8 cellular contexts compared by ENCODE assay signal in genomic region chr10:110867011-110867806, GRCh38. TPM values are rescaled to one million over a fixed set of nuclear protein-coding genes. Genes with fewer than 3 reads are reported as not detected.
DNase-seq lines count a peak whose midpoint lies in the region; ATAC-seq and TF ChIP-seq lines count a peak whose summit lies in the region.
"Not testable (repeated sequence)": the region's sequence is repeated elsewhere in the genome, so short reads cannot be mapped to it uniquely, and the experiment has no call there.

No MANE protein-coding gene starts in this region.

- intact Hi-C loops in sigmoid colon (cut with DNase I): not testable (repeated sequence)

- TF ChIP-seq POLR2A in Peyer's patch (IDR thresholded peaks at IDR 0.05); sigmoid colon (IDR thresholded peaks at IDR 0.05): not testable (repeated sequence)

- not testable (repeated sequence) for H3K36me3 ChIP-seq in BLaER1; GM23338 (ENCODE audit: insufficient read depth); Peyer's patch; sigmoid colon

- H3K4me3 Mint-ChIP-seq in GM23338; activated naive CD4-positive, alpha-beta T cell treated with anti-CD3 and anti-CD28 coated beads, Interleukin-2, amount 10 ng/mL, durations not matched to agents 7 days and 5 days: not testable (repeated sequence)
- H3K4me3 Mint-ChIP-seq in immature natural killer cell: peak overlapping the region; percentile 49 to 100 (median 59)

- TF ChIP-seq CTCF in GM23338 (conservative IDR thresholded peaks at IDR 0.05; ENCODE audit: low read depth in 2 of 2); Peyer's patch (IDR thresholded peaks at IDR 0.05); sigmoid colon (IDR thresholded peaks at IDR 0.05): not testable (repeated sequence)

- not testable (repeated sequence) for H3K9me2 ChIP-seq in GM23338 (ENCODE audit: insufficient read depth)

- H3K27ac ChIP-seq in BLaER1; GM23338 (ENCODE audit: low read depth): not testable (repeated sequence)
- H3K27ac ChIP-seq in Peyer's patch (peak overlapping the region; percentile 79 to 98 (median 90)), sigmoid colon (peak overlapping the region in 3 of 4 donors; percentile 11 to 49 (median 28))

- not testable (repeated sequence) for H3K9me3 ChIP-seq in BLaER1, Peyer's patch, sigmoid colon

- TF ChIP-seq EP300 in sigmoid colon (IDR thresholded peaks at IDR 0.05): not testable (repeated sequence)

- H3K4me1 Mint-ChIP-seq in GM23338 (peaks cover 29% of the 10 kb centered on the region), immature natural killer cell (peaks cover 93 to 97% of the 10 kb centered on the region in 2 donors)
- peaks cover 94% of the 10 kb centered on the region for H3K4me1 Mint-ChIP-seq in activated naive CD4-positive, alpha-beta T cell treated with anti-CD3 and anti-CD28 coated beads, Interleukin-2, amount 10 ng/mL, durations not matched to agents 7 days and 5 days

- 51 to 69% methylated on average over 8 of the region's 8 CpGs for WGBS in sigmoid colon, 2 donors

- H3K27ac Mint-ChIP-seq in GM23338: peak overlapping the region; percentile 29; the same call in 1 of the 2 replicates
- H3K27ac Mint-ChIP-seq in activated naive CD4-positive, alpha-beta T cell treated with anti-CD3 and anti-CD28 coated beads, Interleukin-2, amount 10 ng/mL, durations not matched to agents 7 days and 5 days: peak overlapping the region; percentile 94
- peak overlapping the region; percentile 96 to 100 (median 99) for H3K27ac Mint-ChIP-seq in immature natural killer cell

- H3K79me2 ChIP-seq in GM23338 (replicated peaks; ENCODE audit: insufficient read depth): not testable (repeated sequence)

- H3K4me1 ChIP-seq in BLaER1: peaks cover 81% of the 10 kb centered on the region
- peaks cover 11% of the 10 kb centered on the region for H3K4me1 ChIP-seq in GM23338 (ENCODE audit: insufficient read depth)
- H3K4me1 ChIP-seq in Peyer's patch: peaks cover 0 to 69% (median 54%) of the 10 kb centered on the region in 4 donors
- H3K4me1 ChIP-seq in sigmoid colon: peaks cover 0 to 38% (median 29%) of the 10 kb centered on the region in 4 donors

- H3K36me3 Mint-ChIP-seq in GM23338 (ENCODE audit: low read depth); immature natural killer cell: not testable (repeated sequence)
- peaks cover 24% of the 10 kb centered on the region for H3K36me3 Mint-ChIP-seq in activated naive CD4-positive, alpha-beta T cell treated with anti-CD3 and anti-CD28 coated beads, Interleukin-2, amount 10 ng/mL, durations not matched to agents 7 days and 5 days

- H3K9me3 Mint-ChIP-seq in GM23338; activated naive CD4-positive, alpha-beta T cell treated with anti-CD3 and anti-CD28 coated beads, Interleukin-2, amount 10 ng/mL, durations not matched to agents 7 days and 5 days; immature natural killer cell: not testable (repeated sequence)

- not testable (repeated sequence) for H4K20me1 ChIP-seq in BLaER1; GM23338 (replicated peaks; ENCODE audit: insufficient read depth)

- peak overlapping the region; percentile 80 for H2AFZ ChIP-seq in GM23338

- not testable (repeated sequence) for DNase-seq in GM23338 (ENCODE audit: low spot score); activated naive CD4-positive, alpha-beta T cell treated with anti-CD3 and anti-CD28 coated beads, Interleukin-2, amount 10 ng/mL, durations not matched to agents 7 days and 5 days; immature natural killer cell; sigmoid colon
- peak in 1 of 3 donors; percentile 48 for DNase-seq in Peyer's patch

- H3F3A ChIP-seq in GM23338 (replicated peaks; ENCODE audit: low read depth): not testable (repeated sequence)

- not testable (repeated sequence) for H3K9ac ChIP-seq in BLaER1

- H3K4me3 ChIP-seq in BLaER1, GM23338, Peyer's patch, sigmoid colon: not testable (repeated sequence)

- H3K4me2 ChIP-seq in BLaER1: peak overlapping the region; percentile 36; the same call in 1 of the 2 replicates
- not testable (repeated sequence) for H3K4me2 ChIP-seq in GM23338

- not testable (repeated sequence) for H3K27me3 ChIP-seq in BLaER1; GM23338 (ENCODE audit: insufficient read depth); Peyer's patch; sigmoid colon

- H3K27me3 Mint-ChIP-seq in GM23338 (ENCODE audit: insufficient read depth, low read depth, poor library complexity); activated naive CD4-positive, alpha-beta T cell treated with anti-CD3 and anti-CD28 coated beads, Interleukin-2, amount 10 ng/mL, durations not matched to agents 7 days and 5 days: not testable (repeated sequence)
- H3K27me3 Mint-ChIP-seq in immature natural killer cell (ENCODE audit: low read depth in 3 of 3): peaks cover 17 to 18% (median 17%) of the 10 kb centered on the region in 3 donors

- peak; percentile 38 for ATAC-seq in GM18909 (IDR thresholded peaks at IDR 0.05; ENCODE audit: poor library complexity, unreplicated experiment)
- ATAC-seq in GM23338: not testable (repeated sequence)
- peak; percentile 25 for ATAC-seq in HG03432 (IDR thresholded peaks at IDR 0.05; ENCODE audit: unreplicated experiment)

- CTCF ChIA-PET in activated naive CD4-positive, alpha-beta T cell treated with anti-CD3 and anti-CD28 coated beads, Interleukin-2, amount 10 ng/mL, durations not matched to agents 7 days and 5 days (lab: Charles Lee): interaction anchor here (0.7 to 2.7 kb wide), 5 partner anchors 9 to 688 kb away, joined by 3 to 11 read pairs (median 3); no protein-coding TSS in a partner anchor

RNA-seq across cellular contexts. Expression of gene PDCD4, which starts 4.5 kb away (rescaled TPM):
- 9.2 and 10.1 TPM in 2 replicates for total RNA-seq in GM23338 (2014; rRNA removed; shearing (Covaris generic))
- 13.7 and 18.0 TPM in 2 replicates for polyA plus RNA-seq in GM23338 (2016; fragmentation: Nextera tagmentation; extraction: Ambion mirVana)
- 100 to 1,000 TPM; 301 to 538 (median 330) TPM for total RNA-seq in Peyer's patch
- 100 to 1,000 TPM; 212 to 318 (median 231) TPM for polyA plus RNA-seq in immature natural killer cell
- 100 to 1,000 TPM in 3 of 4 donors, 10 to 100 TPM in 1; 64.3 to 140 (median 127) TPM for total RNA-seq in sigmoid colon
- polyA plus RNA-seq in sigmoid colon: 100 to 1,000 TPM; 179 to 327 (median 236) TPM

RNA-seq across cellular contexts. Expression of gene BBIP1, which starts 51.8 kb away (rescaled TPM):
- 14.8 and 20.6 TPM in 2 replicates for total RNA-seq in GM23338 (2014; rRNA removed; shearing (Covaris generic))
- 50.6 and 56.5 TPM in 2 replicates for polyA plus RNA-seq in GM23338 (2016; fragmentation: Nextera tagmentation; extraction: Ambion mirVana)
- total RNA-seq in Peyer's patch: 10 to 100 TPM in 3 of 4 donors, 1 to 10 TPM in 1; 9.8 to 32.2 (median 14.5) TPM
- polyA plus RNA-seq in immature natural killer cell: 10 to 100 TPM; 17.0 to 26.8 (median 18.3) TPM
- 10 to 100 TPM; 19.7 to 36.8 (median 27.5) TPM for total RNA-seq in sigmoid colon
- polyA plus RNA-seq in sigmoid colon: 10 to 100 TPM; 16.2 to 24.7 (median 20.0) TPM

RNA-seq across cellular contexts. Expression of gene SHOC2, which starts 52.2 kb away (rescaled TPM):
- 23.3 and 30.6 TPM in 2 replicates for total RNA-seq in GM23338 (2014; rRNA removed; shearing (Covaris generic))
- polyA plus RNA-seq in GM23338 (2016; fragmentation: Nextera tagmentation; extraction: Ambion mirVana) (29.9 and 33.3 TPM in 2 replicates), immature natural killer cell (10 to 100 TPM; 52.6 to 68.8 (median 52.8) TPM), sigmoid colon (10 to 100 TPM; 21.4 to 52.5 (median 33.0) TPM)
- total RNA-seq in Peyer's patch (100 to 1,000 TPM in 1 of 4 donors, 10 to 100 TPM in 3; 38.6 to 124 (median 68.2) TPM), sigmoid colon (10 to 100 TPM; 49.7 to 74.5 (median 72.1) TPM)

Comparison
In these comparisons a context has a peak if more than half of its experiments do, and no peak if none do; other contexts are left out.
1. H3K27ac Mint-ChIP-seq: peak in every context shown above with its lines; median percentile 99 in immature natural killer cell; 94 in activated naive CD4-positive, alpha-beta T cell treated with anti-CD3 and anti-CD28 coated beads, Interleukin-2, amount 10 ng/mL, durations not matched to agents 7 days and 5 days; 29 in GM23338.